17 cellular contexts compared by ENCODE assay signal in the genomic region with DNA sequence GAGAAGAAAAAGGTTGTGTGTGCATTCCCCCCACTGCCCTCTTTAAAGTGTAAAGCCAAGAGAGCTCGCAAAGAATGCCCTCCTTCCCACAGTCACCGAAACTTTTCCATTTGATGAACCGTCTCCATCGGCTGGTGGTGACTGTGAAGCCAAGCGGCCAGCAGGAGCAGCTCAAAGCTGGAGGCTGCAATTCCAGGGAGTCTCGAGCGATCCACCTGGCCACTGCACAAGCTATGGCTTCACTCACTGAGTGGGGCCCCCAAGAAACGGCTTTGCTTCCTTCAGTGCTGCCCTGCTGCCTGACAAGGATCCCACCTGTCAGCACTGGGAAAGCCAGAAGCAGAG.
DNase-seq lines count a peak whose midpoint lies in the region; ATAC-seq and TF ChIP-seq lines count a peak whose summit lies in the region.
"Had no signal": no experiment of that assay in that cellular context is flagged by ENCODE, and none has a peak within 500 bp of the region (broad histone marks: within the 10 kb centered on the region; RNA-seq: fewer than 3 reads in every experiment).

No MANE protein-coding gene starts in this region.

- H3K9me3 ChIP-seq in OCI-LY7 (ENCODE audit: low read length) = no peaks in the 10 kb centered on the region
- no peaks in the 10 kb centered on the region for H3K9me3 ChIP-seq in A673 (ENCODE audit: low read depth, low read length, poor library complexity, severe bottlenecking)
- H3K9me3 ChIP-seq: SK-N-SH had no signal

- H3K4me2 ChIP-seq in OCI-LY7 (ENCODE audit: low read length) = peak overlapping the region; percentile 60
- H3K4me2 ChIP-seq: SK-N-SH had no signal

- peak overlapping the region; percentile 41 to 93 for H3K27ac Mint-ChIP-seq in natural killer cell treated with Interleukin-12 subunit alpha and Interleukin-12 subunit beta and Interleukin-15 and Interleukin-18, amount 100 ng/mL, for 72 hours
- H3K27ac Mint-ChIP-seq in natural killer cell = no peak overlapping the region
- H3K27ac Mint-ChIP-seq in stimulated activated naive B cell treated with anti-CD40 and anti-IgM and Interleukin-4, amounts not matched to agents 10 μg/mL and 1 μg/mL and 100 μg/mL, for 72 hours = peak overlapping the region; percentile 96
- H3K27ac Mint-ChIP-seq: B cell; CD8-positive, alpha-beta T cell; H9 had no signal

- POLR2A ChIA-PET in OCI-LY7 (lab: Charles Lee) (no interaction called here), A673 (lab: Charles Lee; ENCODE audit: low non-redundant PET) (interaction anchor here (0.7 kb wide), 1 partner anchor 156 kb away, joined by 3 read pairs; no protein-coding TSS in a partner anchor)

- no peaks in the 10 kb centered on the region for H3K36me3 Mint-ChIP-seq in natural killer cell treated with Interleukin-12 subunit alpha and Interleukin-12 subunit beta and Interleukin-15 and Interleukin-18, amount 100 ng/mL, for 72 hours
- no peaks in the 10 kb centered on the region for H3K36me3 Mint-ChIP-seq in natural killer cell
- H3K36me3 Mint-ChIP-seq in stimulated activated naive B cell treated with anti-CD40 and anti-IgM and Interleukin-4, amounts not matched to agents 10 μg/mL and 1 μg/mL and 100 μg/mL, for 72 hours = peaks cover 2 to 21% of the 10 kb centered on the region in 2 donors
- H3K36me3 Mint-ChIP-seq: CD8-positive, alpha-beta T cell had no signal

- no peak for TF ChIP-seq CTCF in natural killer cell (IDR thresholded peaks at IDR 0.05)
- TF ChIP-seq CTCF in OCI-LY7 (conservative IDR thresholded peaks at IDR 0.05; ENCODE audit: low read length) = no peak
- no peak for TF ChIP-seq CTCF in coronary artery (IDR thresholded peaks at IDR 0.05)
- TF ChIP-seq CTCF in A673 (conservative IDR thresholded peaks at IDR 0.05; ENCODE audit: low read depth, low read length) = no peak

- ATAC-seq in natural killer cell treated with Interleukin-12 subunit alpha and Interleukin-12 subunit beta and Interleukin-15 and Interleukin-18, amount 100 ng/mL, for 72 hours = no peak
- ATAC-seq in natural killer cell = no peak
- ATAC-seq in stimulated activated naive B cell treated with anti-CD40 and anti-IgM and Interleukin-4, amounts not matched to agents 10 μg/mL and 1 μg/mL and 100 μg/mL, for 72 hours (replicated peaks) = no peak
- ATAC-seq: CD8-positive, alpha-beta T cell had no signal

- no peaks in the 10 kb centered on the region for H3K79me2 ChIP-seq in OCI-LY7 (ENCODE audit: insufficient read depth, low read depth, low read length)

- H3K27ac ChIP-seq in OCI-LY7 (ENCODE audit: low read depth, low read length, poor library complexity, severe bottlenecking) (no peak overlapping the region), coronary artery (no peak overlapping the region), A673 (ENCODE audit: low read depth, low read length, poor library complexity, severe bottlenecking) (no peak overlapping the region)

- peaks cover 24% of the 10 kb centered on the region for H3K4me1 ChIP-seq in OCI-LY7 (ENCODE audit: insufficient read depth, low read length, poor library complexity, severe bottlenecking)
- peaks cover 11% of the 10 kb centered on the region for H3K4me1 ChIP-seq in A673 (ENCODE audit: insufficient read depth, low read length, poor library complexity, severe bottlenecking)

- intact Hi-C loops in natural killer cell (cut with micrococcal nuclease) (no loop called here), OCI-LY7 (cut with micrococcal nuclease; ENCODE audit: unreplicated experiment) (no loop called here), A673 (cut with micrococcal nuclease; ENCODE audit: unreplicated experiment) (no loop called here)

- no peaks in the 10 kb centered on the region for H4K20me1 ChIP-seq in OCI-LY7 (ENCODE audit: insufficient read depth, low read length)

- H3K9me2 ChIP-seq in OCI-LY7 (ENCODE audit: insufficient read depth, low read length) = no peaks in the 10 kb centered on the region
- H3K9me2 ChIP-seq: SK-N-SH had no signal

- no peak overlapping the region for H2AFZ ChIP-seq in OCI-LY7 (ENCODE audit: low read length)

- H3K36me3 ChIP-seq in OCI-LY7 (ENCODE audit: insufficient read depth, low read length) (no peaks in the 10 kb centered on the region), A673 (ENCODE audit: insufficient read depth, low read length, poor library complexity, severe bottlenecking) (no peaks in the 10 kb centered on the region)

- H3K27me3 Mint-ChIP-seq in natural killer cell treated with Interleukin-12 subunit alpha and Interleukin-12 subunit beta and Interleukin-15 and Interleukin-18, amount 100 ng/mL, for 72 hours = peaks cover 4 to 6% of the 10 kb centered on the region in 2 donors
- peaks cover 5% of the 10 kb centered on the region in 2 donors for H3K27me3 Mint-ChIP-seq in natural killer cell (ENCODE audit: low read depth in 2 of 2)
- H3K27me3 Mint-ChIP-seq in stimulated activated naive B cell treated with anti-CD40 and anti-IgM and Interleukin-4, amounts not matched to agents 10 μg/mL and 1 μg/mL and 100 μg/mL, for 72 hours = no peaks in the 10 kb centered on the region
- H3K27me3 Mint-ChIP-seq: B cell had no signal

- no peaks in the 10 kb centered on the region for H3K27me3 ChIP-seq in A673 (replicated peaks; ENCODE audit: insufficient read depth, low read depth, low read length, poor library complexity)

- no peaks in the 10 kb centered on the region for H3K9me3 Mint-ChIP-seq in natural killer cell treated with Interleukin-12 subunit alpha and Interleukin-12 subunit beta and Interleukin-15 and Interleukin-18, amount 100 ng/mL, for 72 hours
- H3K9me3 Mint-ChIP-seq in natural killer cell = no peaks in the 10 kb centered on the region
- peaks cover 0 to 1% of the 10 kb centered on the region in 2 donors for H3K9me3 Mint-ChIP-seq in stimulated activated naive B cell treated with anti-CD40 and anti-IgM and Interleukin-4, amounts not matched to agents 10 μg/mL and 1 μg/mL and 100 μg/mL, for 72 hours
- H3K9me3 Mint-ChIP-seq: CD8-positive, alpha-beta T cell; H9 had no signal

- peak overlapping the region; percentile 15 for H3K4me3 ChIP-seq in OCI-LY7 (ENCODE audit: low read depth, low read length, poor library complexity, severe bottlenecking)
- H3K4me3 ChIP-seq in coronary artery = no peak overlapping the region
- no peak overlapping the region for H3K4me3 ChIP-seq in A673 (ENCODE audit: low read depth, low read length, poor library complexity, severe bottlenecking)

- CTCF ChIA-PET in OCI-LY7 (lab: Charles Lee; ENCODE audit: unreplicated experiment) = interaction anchor here (1.2 kb wide), 1 partner anchor 13 kb away, joined by 3 read pairs; no protein-coding TSS in a partner anchor
- CTCF ChIA-PET in A673 (lab: Charles Lee) = no interaction called here

- H3K4me3 Mint-ChIP-seq in natural killer cell treated with Interleukin-12 subunit alpha and Interleukin-12 subunit beta and Interleukin-15 and Interleukin-18, amount 100 ng/mL, for 72 hours = peak overlapping the region; percentile 58
- no peak overlapping the region for H3K4me3 Mint-ChIP-seq in natural killer cell
- peak overlapping the region; percentile 4 to 61 for H3K4me3 Mint-ChIP-seq in stimulated activated naive B cell treated with anti-CD40 and anti-IgM and Interleukin-4, amounts not matched to agents 10 μg/mL and 1 μg/mL and 100 μg/mL, for 72 hours
- H3K4me3 Mint-ChIP-seq: B cell; CD8-positive, alpha-beta T cell; H9 had no signal

- BruUV-seq in OCI-LY7 (replicated peaks; lab: Mats Ljungman, UMichigan) (no TSS peak), A673 (replicated peaks; lab: Mats Ljungman, UMichigan) (no TSS peak)

- DNase-seq in natural killer cell treated with Interleukin-12 subunit alpha and Interleukin-12 subunit beta and Interleukin-15 and Interleukin-18, amount 100 ng/mL, for 72 hours (ENCODE audit: low spot score) = no peak
- no peak for DNase-seq in natural killer cell
- no peak for DNase-seq in OCI-LY7 (ENCODE audit: low spot score)
- DNase-seq in coronary artery (ENCODE audit: low spot score) = peak; percentile 45
- no peak for DNase-seq in stimulated activated naive B cell treated with anti-CD40 and anti-IgM and Interleukin-4, amounts not matched to agents 10 μg/mL and 1 μg/mL and 100 μg/mL, for 72 hours
- no peak for DNase-seq in NCI-H1105 treated with DMSO at 0.1 percent for 48 hours (lab: John Stamatoyannopoulos, UW)
- no peak for DNase-seq in A673 (ENCODE audit: low spot score)
- DNase-seq in SW 1271 (lab: John Stamatoyannopoulos, UW) = no peak
- DNase-seq: CD8-positive, alpha-beta T cell; DMS79 treated with DMSO at 0.1 percent for 48 hours; GDM1; H9; NCI-H226; NCI-H526 treated with DMSO at 0.1 percent for 48 hours; Right ventricle myocardium superior; SK-N-SH had no signal

- H3K4me1 Mint-ChIP-seq in natural killer cell treated with Interleukin-12 subunit alpha and Interleukin-12 subunit beta and Interleukin-15 and Interleukin-18, amount 100 ng/mL, for 72 hours (ENCODE audit: low read depth in 2 of 2) = peaks cover 58 to 63% of the 10 kb centered on the region in 2 donors
- H3K4me1 Mint-ChIP-seq in natural killer cell = peaks cover 0 to 4% of the 10 kb centered on the region in 2 donors
- H3K4me1 Mint-ChIP-seq in stimulated activated naive B cell treated with anti-CD40 and anti-IgM and Interleukin-4, amounts not matched to agents 10 μg/mL and 1 μg/mL and 100 μg/mL, for 72 hours = peaks cover 70 to 98% of the 10 kb centered on the region in 2 donors

Comparison
In these comparisons a context has a peak if more than half of its experiments do, and no peak if none do; other contexts are left out.
1. H3K27ac Mint-ChIP-seq: peak in natural killer cell treated with Interleukin-12 subunit alpha and Interleukin-12 subunit beta and Interleukin-15 and Interleukin-18, amount 100 ng/mL, for 72 hours (2 of 2) and stimulated activated naive B cell treated with anti-CD40 and anti-IgM and Interleukin-4, amounts not matched to agents 10 μg/mL and 1 μg/mL and 100 μg/mL, for 72 hours (single experiment); none in natural killer cell (0 of 2).